ENCODE assay signal across 20 cellular contexts in genomic region chr6:49949062-49949461, GRCh38. TPM values are rescaled to one million over a fixed set of nuclear protein-coding genes. Genes with fewer than 3 reads are reported as not detected.
DNase-seq lines count a peak whose midpoint lies in the region; ATAC-seq and TF ChIP-seq lines count a peak whose summit lies in the region.
"Had no signal": no experiment of that assay in that cellular context is flagged by ENCODE, and none has a peak within 500 bp of the region (broad histone marks: within the 10 kb centered on the region; RNA-seq: fewer than 3 reads in every experiment).

No MANE protein-coding gene starts in this region.

- no peak for DNase-seq in GM23338 (ENCODE audit: low spot score)
- DNase-seq in RPMI7951 (ENCODE audit: low read depth): peak; percentile 0
- no peak for DNase-seq in endothelial cell (ENCODE audit: low spot score)
- no peak for DNase-seq in smooth muscle cell (lab: John Stamatoyannopoulos, UW; ENCODE audit: unreplicated experiment)
- no peak for DNase-seq in activated naive CD4-positive, alpha-beta T cell treated with anti-CD3 and anti-CD28 coated beads, Interleukin-2, amount 10 ng/mL, durations not matched to agents 7 days and 5 days
- no peak for DNase-seq in MG63
- DNase-seq in G401 (ENCODE audit: low spot score): no peak
- DNase-seq: Calu3, DMS 273 treated with DMSO at 0.1 percent for 48 hours, GDM1, HCEC 1CT, HFFc6, IMR-90, KG1 had no signal

- H3K4me1 ChIP-seq in GM23338 (ENCODE audit: insufficient read depth) (no peaks in the 10 kb centered on the region; the same call in 1 of the 2 replicates), smooth muscle cell (ENCODE audit: low read depth) (no peaks in the 10 kb centered on the region)
- H3K4me1 ChIP-seq: A549 had no signal

- H2AFZ ChIP-seq in GM23338 (peak overlapping the region; percentile 19; the same call in 1 of the 2 replicates), smooth muscle cell (ENCODE audit: low read depth) (peak overlapping the region; percentile 2)

- H3K27ac Mint-ChIP-seq in GM23338 (no peak overlapping the region), endothelial cell (ENCODE audit: unreplicated experiment) (peak overlapping the region; percentile 16)
- H3K27ac Mint-ChIP-seq in activated naive CD4-positive, alpha-beta T cell treated with anti-CD3 and anti-CD28 coated beads, Interleukin-2, amount 10 ng/mL, durations not matched to agents 7 days and 5 days: no peak overlapping the region
- H3K27ac Mint-ChIP-seq: HFFc6 had no signal

- peaks cover 3% of the 10 kb centered on the region; the same call in 1 of the 3 replicates for H3K9me3 Mint-ChIP-seq in GM23338
- H3K9me3 Mint-ChIP-seq in endothelial cell (ENCODE audit: unreplicated experiment): no peaks in the 10 kb centered on the region
- peaks cover 9% of the 10 kb centered on the region for H3K9me3 Mint-ChIP-seq in activated naive CD4-positive, alpha-beta T cell treated with anti-CD3 and anti-CD28 coated beads, Interleukin-2, amount 10 ng/mL, durations not matched to agents 7 days and 5 days

- peaks cover 4% of the 10 kb centered on the region; the same call in 1 of the 3 replicates for H3K36me3 Mint-ChIP-seq in GM23338 (ENCODE audit: low read depth)
- no peaks in the 10 kb centered on the region for H3K36me3 Mint-ChIP-seq in endothelial cell (ENCODE audit: low read depth, unreplicated experiment)
- no peaks in the 10 kb centered on the region for H3K36me3 Mint-ChIP-seq in activated naive CD4-positive, alpha-beta T cell treated with anti-CD3 and anti-CD28 coated beads, Interleukin-2, amount 10 ng/mL, durations not matched to agents 7 days and 5 days

- H3K9me3 ChIP-seq in smooth muscle cell (replicated peaks; ENCODE audit: low read depth): no peaks in the 10 kb centered on the region
- no peaks in the 10 kb centered on the region for H3K9me3 ChIP-seq in MG63
- H3K9me3 ChIP-seq: A549 had no signal

- TF ChIP-seq CTCF in GM23338 (conservative IDR thresholded peaks at IDR 0.05; ENCODE audit: low read depth in 2 of 2) (no peak), endothelial cell (IDR thresholded peaks at IDR 0.05; ENCODE audit: unreplicated experiment) (no peak), smooth muscle cell (IDR thresholded peaks at IDR 0.05; ENCODE audit: borderline replicate concordance, insufficient read depth, poor library complexity, severe bottlenecking) (no peak)

- no peaks in the 10 kb centered on the region for H4K20me1 ChIP-seq in GM23338 (replicated peaks; ENCODE audit: insufficient read depth)
- no peaks in the 10 kb centered on the region for H4K20me1 ChIP-seq in smooth muscle cell (ENCODE audit: low read depth)

- H3K4me3 Mint-ChIP-seq in GM23338 (peak overlapping the region; percentile 70; the same call in 2 of the 3 replicates), endothelial cell (ENCODE audit: unreplicated experiment) (peak overlapping the region; percentile 49)
- no peak overlapping the region for H3K4me3 Mint-ChIP-seq in activated naive CD4-positive, alpha-beta T cell treated with anti-CD3 and anti-CD28 coated beads, Interleukin-2, amount 10 ng/mL, durations not matched to agents 7 days and 5 days
- H3K4me3 Mint-ChIP-seq: HFFc6 had no signal

- H3K27me3 ChIP-seq in GM23338 (ENCODE audit: insufficient read depth): no peaks in the 10 kb centered on the region
- no peaks in the 10 kb centered on the region for H3K27me3 ChIP-seq in smooth muscle cell (ENCODE audit: low read depth)
- no peaks in the 10 kb centered on the region for H3K27me3 ChIP-seq in MG63

- H3K27ac ChIP-seq in GM23338 (ENCODE audit: low read depth): no peak overlapping the region
- H3K27ac ChIP-seq in smooth muscle cell (ENCODE audit: low read depth): no peak overlapping the region
- H3K27ac ChIP-seq: A549 had no signal

- H3K79me2 ChIP-seq in GM23338 (replicated peaks; ENCODE audit: insufficient read depth) (no peaks in the 10 kb centered on the region), smooth muscle cell (ENCODE audit: low read depth) (no peaks in the 10 kb centered on the region)

- in situ Hi-C loops in G401 (cut with HindIII; ENCODE audit: low sequenced_read_pairs): no loop called here

- 67% methylated on average over 4 of the region's 4 CpGs for WGBS in smooth muscle cell (ENCODE audit: low lambda C conversion rate)

- H3K9ac ChIP-seq in smooth muscle cell (ENCODE audit: low read depth): no peak overlapping the region

- H3K27me3 Mint-ChIP-seq in GM23338 (ENCODE audit: insufficient read depth, low read depth, poor library complexity) (no peaks in the 10 kb centered on the region), endothelial cell (ENCODE audit: unreplicated experiment) (no peaks in the 10 kb centered on the region)
- H3K27me3 Mint-ChIP-seq in activated naive CD4-positive, alpha-beta T cell treated with anti-CD3 and anti-CD28 coated beads, Interleukin-2, amount 10 ng/mL, durations not matched to agents 7 days and 5 days: no peaks in the 10 kb centered on the region

- CTCF ChIA-PET in activated naive CD4-positive, alpha-beta T cell treated with anti-CD3 and anti-CD28 coated beads, Interleukin-2, amount 10 ng/mL, durations not matched to agents 7 days and 5 days (lab: Charles Lee): no interaction called here

- H3K4me3 ChIP-seq in GM23338: peak overlapping the region; percentile 39; the same call in 1 of the 2 replicates
- peak overlapping the region; percentile 55 for H3K4me3 ChIP-seq in smooth muscle cell
- H3K4me3 ChIP-seq in MG63: no peak overlapping the region
- H3K4me3 ChIP-seq: A549 had no signal

- H3K9me2 ChIP-seq in GM23338 (ENCODE audit: insufficient read depth): no peaks in the 10 kb centered on the region

- no peak overlapping the region for H3K4me2 ChIP-seq in GM23338
- peak overlapping the region; percentile 70 for H3K4me2 ChIP-seq in smooth muscle cell
- H3K4me2 ChIP-seq: A549 had no signal

- H3K4me1 Mint-ChIP-seq in GM23338: peaks cover 2% of the 10 kb centered on the region; the same call in 1 of the 3 replicates
- no peaks in the 10 kb centered on the region for H3K4me1 Mint-ChIP-seq in endothelial cell (ENCODE audit: unreplicated experiment)
- H3K4me1 Mint-ChIP-seq in activated naive CD4-positive, alpha-beta T cell treated with anti-CD3 and anti-CD28 coated beads, Interleukin-2, amount 10 ng/mL, durations not matched to agents 7 days and 5 days: no peaks in the 10 kb centered on the region

- H3K36me3 ChIP-seq in GM23338 (ENCODE audit: insufficient read depth) (no peaks in the 10 kb centered on the region), smooth muscle cell (ENCODE audit: low read depth) (no peaks in the 10 kb centered on the region), MG63 (no peaks in the 10 kb centered on the region)

- H3F3A ChIP-seq in GM23338 (replicated peaks; ENCODE audit: low read depth): no peaks in the 10 kb centered on the region
- no peaks in the 10 kb centered on the region for H3F3A ChIP-seq in smooth muscle cell (ENCODE audit: low read depth)

- ATAC-seq in GM23338 (no peak), HG02763 (IDR thresholded peaks at IDR 0.05; ENCODE audit: unreplicated experiment) (no peak)
- ATAC-seq: A549 had no signal

TF ChIP-seq in GM23338, 12 proteins besides CTCF, POLR2A, EP300 and RAD21 (continues in another document):
- TF ChIP-seq EZH2 (IDR thresholded peaks at IDR 0.05; ENCODE audit: low read depth, unreplicated experiment) (no peak), REST (IDR thresholded peaks at IDR 0.05; ENCODE audit: unreplicated experiment) (no peak), POLR2AphosphoS5 (IDR thresholded peaks at IDR 0.05; ENCODE audit: low read depth) (no peak), JUNB (IDR thresholded peaks at IDR 0.05; ENCODE audit: unreplicated experiment) (no peak)

RNA-seq across cellular contexts. Expression of gene DEFB114, which starts 14.9 kb away (rescaled TPM):
- total RNA-seq in GM23338 (2014; rRNA removed; shearing (Covaris generic)): not detected in 2 replicates
- polyA plus RNA-seq in GM23338 (2016; fragmentation: Nextera tagmentation; extraction: Ambion mirVana) (not detected in 2 replicates), smooth muscle cell (not detected in 2 replicates)
- total RNA-seq in RPMI7951 (2014; rRNA removed; shearing (Covaris generic)): not detected in 2 replicates
- total RNA-seq in endothelial cell (ENCODE audit: unreplicated experiment) (not detected), smooth muscle cell (not detected in 2 replicates)
- total RNA-seq in MG63 (2014; rRNA removed; shearing (Covaris generic); ENCODE audit: low replicate concordance): not detected in 2 replicates
- not detected in 2 replicates for total RNA-seq in G401 (2014; rRNA removed; shearing (Covaris generic))
- total RNA-seq: Calu3, Daoy, H4, HFFc6, IMR-90 had no signal
- polyA plus RNA-seq: A549, AG04450, BJ, IMR-90 had no signal

RNA-seq across cellular contexts. Expression of gene DEFB113, which starts 20.4 kb away (rescaled TPM):
- total RNA-seq in GM23338 (2014; rRNA removed; shearing (Covaris generic)): not detected in 2 replicates
- polyA plus RNA-seq in GM23338 (2016; fragmentation: Nextera tagmentation; extraction: Ambion mirVana) (not detected in 2 replicates), smooth muscle cell (not detected in 2 replicates)
- not detected in 2 replicates for total RNA-seq in RPMI7951 (2014; rRNA removed; shearing (Covaris generic))
- total RNA-seq in endothelial cell (ENCODE audit: unreplicated experiment) (not detected), smooth muscle cell (not detected in 2 replicates)
- total RNA-seq in MG63 (2014; rRNA removed; shearing (Covaris generic); ENCODE audit: low replicate concordance): not detected in 2 replicates
- total RNA-seq in G401 (2014; rRNA removed; shearing (Covaris generic)): not detected in 2 replicates
- total RNA-seq: Calu3, Daoy, H4, HFFc6, IMR-90 had no signal
- polyA plus RNA-seq: A549, AG04450, BJ, IMR-90 had no signal
